13 cellular contexts compared by ENCODE assay signal in genomic region chr1:198549863-198550262, GRCh38. TPM values are rescaled to one million over a fixed set of nuclear protein-coding genes. Genes with fewer than 3 reads are reported as not detected.
DNase-seq lines count a peak whose midpoint lies in the region; ATAC-seq, FAIRE-seq and TF ChIP-seq lines count a peak whose summit lies in the region.
"Had no signal": no experiment of that assay in that cellular context is flagged by ENCODE, and none has a peak within 500 bp of the region (broad histone marks: within the 10 kb centered on the region; RNA-seq: fewer than 3 reads in every experiment).

No MANE protein-coding gene starts in this region.

- no peak overlapping the region for H3K9ac ChIP-seq in HepG2 (ENCODE audit: insufficient read depth, low read depth, low read length)
- no peak overlapping the region for H3K9ac ChIP-seq in PC-3 (ENCODE audit: low read length)

- H3K27ac ChIP-seq in right lobe of liver: no peak overlapping the region
- no peak overlapping the region for H3K27ac ChIP-seq in HepG2 (ENCODE audit: extremely low read length, insufficient read depth, low read length)
- H3K27ac ChIP-seq in upper lobe of right lung: no peak overlapping the region
- H3K27ac ChIP-seq in PC-3 (ENCODE audit: low read length): no peak overlapping the region

- H4K20me1 ChIP-seq in HepG2 (ENCODE audit: insufficient read depth, low read length): no peaks in the 10 kb centered on the region
- no peaks in the 10 kb centered on the region for H4K20me1 ChIP-seq in PC-3 (ENCODE audit: low read length)

- H3K9me2 ChIP-seq in PC-3 (replicated peaks; ENCODE audit: low read length): no peaks in the 10 kb centered on the region

- BruUV-seq in HepG2 (replicated peaks; lab: Mats Ljungman, UMichigan) (no TSS peak), PC-3 (replicated peaks; lab: Mats Ljungman, UMichigan) (no TSS peak)

- H2AFZ ChIP-seq in HepG2 (ENCODE audit: low read length) (no peak overlapping the region), PC-3 (ENCODE audit: low read length) (no peak overlapping the region)

- intact Hi-C loops in right lobe of liver (cut with DNase I): no loop called here
- intact Hi-C loops in HepG2 (cut with micrococcal nuclease; ENCODE audit: unreplicated experiment): no loop called here
- intact Hi-C loops in upper lobe of right lung (cut with DNase I): no loop called here
- intact Hi-C loops in PC-3 (cut with micrococcal nuclease): no loop called here

- no peak for TF ChIP-seq EP300 in HepG2 (IDR thresholded peaks at IDR 0.05; ENCODE audit: low read depth in 2 of 2, low read length in 2 of 2)
- no peak for TF ChIP-seq EP300 in HepG2 (CRISPR knock-in tag; IDR thresholded peaks at IDR 0.05; ENCODE audit: borderline replicate concordance)

- TF ChIP-seq RAD21 in HepG2 (CRISPR knock-in tag; IDR thresholded peaks at IDR 0.05): no peak

- H3K27me3 ChIP-seq in right lobe of liver (no peaks in the 10 kb centered on the region), HepG2 (ENCODE audit: control insufficient read depth in 1 of 2, insufficient read depth in 2 of 2, low read length in 2 of 2) (no peaks in the 10 kb centered on the region), upper lobe of right lung (no peaks in the 10 kb centered on the region), PC-3 (ENCODE audit: low read length) (no peaks in the 10 kb centered on the region)

- in situ Hi-C loops in HepG2 (cut with HindIII; ENCODE audit: extremely low pct_ligation_motif_present, low pct_unique_long_range_greater_than_20kb): no loop called here

- H3K4me3 ChIP-seq in right lobe of liver: no peak overlapping the region
- no peak overlapping the region for H3K4me3 ChIP-seq in HepG2 (replicated peaks in 1 of 3; ENCODE audit: insufficient read depth in 1 of 3, low read depth in 2 of 3, low read length in 3 of 3)
- H3K4me3 ChIP-seq in upper lobe of right lung: no peak overlapping the region
- H3K4me3 ChIP-seq in PC-3 (ENCODE audit: low read length): no peak overlapping the region

- H3K36me3 ChIP-seq in right lobe of liver: no peaks in the 10 kb centered on the region
- H3K36me3 ChIP-seq in HepG2 (replicated peaks in 1 of 2; ENCODE audit: control insufficient read depth in 1 of 2, insufficient read depth in 2 of 2, low read length in 2 of 2): no peaks in the 10 kb centered on the region
- H3K36me3 ChIP-seq in upper lobe of right lung: no peaks in the 10 kb centered on the region
- H3K36me3 ChIP-seq in PC-3 (ENCODE audit: low read depth, low read length): no peaks in the 10 kb centered on the region

- no peak overlapping the region for H3K4me2 ChIP-seq in HepG2 (ENCODE audit: low read depth, low read length)
- no peak overlapping the region for H3K4me2 ChIP-seq in PC-3 (ENCODE audit: low read length)

- TF ChIP-seq POLR2A in right lobe of liver (IDR thresholded peaks at IDR 0.05): no peak
- no peak for TF ChIP-seq POLR2A in HepG2 (IDR thresholded peaks at IDR 0.05; ENCODE audit: insufficient read depth in 1 of 2, low read depth in 2 of 2, low read length in 2 of 2)

- TF ChIP-seq CTCF in right lobe of liver (IDR thresholded peaks at IDR 0.05) (no peak), HepG2 (CRISPR knock-in tag; IDR thresholded peaks at IDR 0.05) (no peak), upper lobe of right lung (IDR thresholded peaks at IDR 0.05) (no peak), PC-3 (conservative IDR thresholded peaks at IDR 0.05; ENCODE audit: low read depth, low read length) (no peak)

- no peaks in the 10 kb centered on the region for H3F3A ChIP-seq in PC-3 (ENCODE audit: low read length, unreplicated experiment)

- POLR2A ChIA-PET in HepG2 (lab: Yijun Ruan, JAX): no interaction called here
- POLR2A ChIA-PET in PC-3 (lab: Charles Lee; ENCODE audit: unreplicated experiment): no interaction called here

- DNase-seq in right lobe of liver (no peak), HepG2 (ENCODE audit: low spot score) (no peak), upper lobe of right lung (no peak), NCI-H748 (lab: John Stamatoyannopoulos, UW; ENCODE audit: unreplicated experiment) (no peak), HCEC 1CT (no peak), PC-3 (no peak)
- DNase-seq: activated naive CD4-positive, alpha-beta T cell; KG1; NCI-H69; T1000 had no signal

- ATAC-seq in right lobe of liver (peak; percentile 27 to 65 (median 44)), HepG2 (no peak), GM21825 (IDR thresholded peaks at IDR 0.05; ENCODE audit: unreplicated experiment) (peak; percentile 89), HG03457 (IDR thresholded peaks at IDR 0.05; ENCODE audit: unreplicated experiment) (peak; percentile 74), upper lobe of right lung (peak; percentile 51), PC-3 (no peak)

- CTCF ChIA-PET in HepG2 (lab: Yijun Ruan, JAX; ENCODE audit: low intra/inter-chr PET ratio, low total read pairs): no interaction called here
- CTCF ChIA-PET in PC-3 (lab: Charles Lee): no interaction called here

- H3K4me1 ChIP-seq in right lobe of liver (no peaks in the 10 kb centered on the region), HepG2 (ENCODE audit: insufficient read depth, low read length) (no peaks in the 10 kb centered on the region), upper lobe of right lung (no peaks in the 10 kb centered on the region), PC-3 (ENCODE audit: insufficient read depth, low read length) (no peaks in the 10 kb centered on the region)

- FAIRE-seq in HepG2 (lab: Jason Lieb, UNC): no peak

- H3K79me2 ChIP-seq in HepG2 (ENCODE audit: insufficient read depth, low read length): no peaks in the 10 kb centered on the region
- H3K79me2 ChIP-seq in PC-3 (ENCODE audit: low read length): no peaks in the 10 kb centered on the region

- H3K9me3 ChIP-seq in right lobe of liver: no peaks in the 10 kb centered on the region
- H3K9me3 ChIP-seq in HepG2 (ENCODE audit: low read length): no peaks in the 10 kb centered on the region
- H3K9me3 ChIP-seq in upper lobe of right lung: no peaks in the 10 kb centered on the region
- H3K9me3 ChIP-seq in PC-3 (ENCODE audit: low read length): no peaks in the 10 kb centered on the region

TF ChIP-seq in HepG2, 621 proteins besides CTCF, POLR2A, EP300 and RAD21 (continues in another document):
- TF ChIP-seq HNRNPL (IDR thresholded peaks at IDR 0.05; ENCODE audit: low read depth, low read length): no peak
- no peak for TF ChIP-seq HCFC1 (IDR thresholded peaks at IDR 0.05; ENCODE audit: low read depth, low read length)
- TF ChIP-seq FOXC1 (CRISPR knock-in tag; IDR thresholded peaks at IDR 0.05; ENCODE audit: borderline replicate concordance): no peak
- TF ChIP-seq HHEX (CRISPR knock-in tag; IDR thresholded peaks at IDR 0.05): no peak
- TF ChIP-seq MBD4 (IDR thresholded peaks at IDR 0.05; ENCODE audit: borderline replicate concordance, low read length): no peak
- TF ChIP-seq E2F5 (CRISPR knock-in tag; conservative IDR thresholded peaks at IDR 0.05): no peak
- no peak for TF ChIP-seq ZBTB21 (CRISPR knock-in tag; IDR thresholded peaks at IDR 0.05)
- TF ChIP-seq ZZZ3 (CRISPR knock-in tag; IDR thresholded peaks at IDR 0.05; ENCODE audit: borderline replicate concordance): no peak
- TF ChIP-seq ZNF350 (CRISPR knock-in tag; IDR thresholded peaks at IDR 0.05; ENCODE audit: borderline replicate concordance, low read depth): no peak
- no peak for TF ChIP-seq ZNF296 (CRISPR knock-in tag; conservative IDR thresholded peaks at IDR 0.05)
- no peak for TF ChIP-seq NFATC3 (CRISPR knock-in tag; IDR thresholded peaks at IDR 0.05)
- TF ChIP-seq, protein P1, sequence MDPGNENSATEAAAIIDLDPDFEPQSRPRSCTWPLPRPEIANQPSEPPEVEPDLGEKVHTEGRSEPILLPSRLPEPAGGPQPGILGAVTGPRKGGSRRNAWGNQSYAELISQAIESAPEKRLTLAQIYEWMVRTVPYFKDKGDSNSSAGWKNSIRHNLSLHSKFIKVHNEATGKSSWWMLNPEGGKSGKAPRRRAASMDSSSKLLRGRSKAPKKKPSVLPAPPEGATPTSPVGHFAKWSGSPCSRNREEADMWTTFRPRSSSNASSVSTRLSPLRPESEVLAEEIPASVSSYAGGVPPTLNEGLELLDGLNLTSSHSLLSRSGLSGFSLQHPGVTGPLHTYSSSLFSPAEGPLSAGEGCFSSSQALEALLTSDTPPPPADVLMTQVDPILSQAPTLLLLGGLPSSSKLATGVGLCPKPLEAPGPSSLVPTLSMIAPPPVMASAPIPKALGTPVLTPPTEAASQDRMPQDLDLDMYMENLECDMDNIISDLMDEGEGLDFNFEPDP (CRISPR knock-in tag; conservative IDR thresholded peaks at IDR 0.05): no peak

RNA-seq across cellular contexts. Expression of gene ATP6V1G3, which starts 9.4 kb away (rescaled TPM):
- total RNA-seq in right lobe of liver: not detected
- not detected in 2 replicates for total RNA-seq in HepG2 (2016; rRNA removed; fragmentation: Illumina TruSeq; extraction: Trizol)
- total RNA-seq in HepG2 (2016; cell fraction: cytosol; rRNA removed; fragmentation: Illumina TruSeq; extraction: Trizol; ENCODE audit: low read depth): not detected in 2 replicates
- total RNA-seq in HepG2 (2016; cell fraction: insoluble cytoplasmic fraction; rRNA removed; fragmentation: Illumina TruSeq; extraction: Trizol): not detected in 2 replicates
- not detected in 2 replicates for total RNA-seq in HepG2 (2016; cell fraction: membrane; rRNA removed; fragmentation: Illumina TruSeq; extraction: Trizol)
- not detected in 2 replicates for total RNA-seq in HepG2 (2016; cell fraction: nucleus; rRNA removed; fragmentation: Illumina TruSeq; extraction: Trizol)
- polyA plus RNA-seq in HepG2 (2011; rRNA removed): not detected in 2 replicates
- polyA plus RNA-seq in HepG2 (2011; cell fraction: cytosol; rRNA removed): not detected in 2 replicates
- polyA plus RNA-seq in HepG2 (2011; cell fraction: nucleus; rRNA removed): not detected in 2 replicates
- not detected in 2 replicates for polyA plus RNA-seq in HepG2 (2012)
- not detected in 2 replicates for polyA plus RNA-seq in HepG2 (2016; cell fraction: cytosol; fragmentation: Illumina TruSeq; extraction: Trizol; ENCODE audit: low read depth)
- polyA plus RNA-seq in HepG2 (2016; cell fraction: insoluble cytoplasmic fraction; fragmentation: Illumina TruSeq; extraction: Trizol; ENCODE audit: low read depth): not detected in 2 replicates
- polyA plus RNA-seq in HepG2 (2016; cell fraction: membrane; fragmentation: Illumina TruSeq; extraction: Trizol; ENCODE audit: low read depth): not detected in 2 replicates
- polyA plus RNA-seq in HepG2 (2016; cell fraction: nucleus; fragmentation: Illumina TruSeq; extraction: Trizol; ENCODE audit: insufficient read depth, low read depth): not detected in 2 replicates
- not detected in 2 replicates for polyA minus RNA-seq in HepG2 (2011; rRNA and poly(A)+ RNA removed; ENCODE audit: low replicate concordance)
- not detected in 2 replicates for polyA minus RNA-seq in HepG2 (2011; cell fraction: cytosol; rRNA and poly(A)+ RNA removed)
- polyA minus RNA-seq in HepG2 (2011; cell fraction: nucleus; rRNA and poly(A)+ RNA removed): not detected in 2 replicates
- not detected for total RNA-seq in upper lobe of right lung
- total RNA-seq in PC-3 (2014; rRNA removed): not detected in 2 replicates
- polyA plus RNA-seq: neural cell had no signal

Comparison
In these comparisons a context has a peak if more than half of its experiments do, and no peak if none do; other contexts are left out.
1. ATAC-seq: peak in right lobe of liver (4 of 4), GM21825 (single experiment), HG03457 (single experiment) and upper lobe of right lung (single experiment); none in HepG2 (single experiment) and PC-3 (single experiment).